14 cellular contexts compared by ENCODE assay signal in genomic region chr4:152997771-152998487, GRCh38.
A peak's percentile ranks its signal among the peaks of the same experiment; 100 is the strongest.
DNase-seq lines count a peak whose midpoint lies in the region; ATAC-seq, FAIRE-seq and TF ChIP-seq lines count a peak whose summit lies in the region.
"Had no signal": no experiment of that assay in that cellular context is flagged by ENCODE, and none has a peak within 500 bp of the region (broad histone marks: within the 10 kb centered on the region; RNA-seq: fewer than 3 reads in every experiment).

No MANE protein-coding gene starts in this region.

- CTCF ChIA-PET in K562 (lab: Yijun Ruan, JAX; ENCODE audit: low intra/inter-chr PET ratio): no interaction called here

- POLR2A ChIA-PET in K562 (lab: Yijun Ruan, JAX): no interaction called here

- in situ Hi-C loops in K562 (cut with MboI): no loop called here

- no peak overlapping the region for H3K4me3 ChIP-seq in K562

- H3K9me3 Mint-ChIP-seq in activated naive CD8-positive, alpha-beta T cell treated with anti-CD3 and anti-CD28 coated beads for 36 hours: no peaks in the 10 kb centered on the region
- H3K9me3 Mint-ChIP-seq: activated naive CD8-positive, alpha-beta T cell treated with anti-CD3 and anti-CD28 coated beads, Interleukin-2, amount 50 U/mL, for 24 hours had no signal

- H3K4me3 Mint-ChIP-seq in activated naive CD8-positive, alpha-beta T cell treated with anti-CD3 and anti-CD28 coated beads for 36 hours: no peak overlapping the region
- H3K4me3 Mint-ChIP-seq: activated naive CD8-positive, alpha-beta T cell treated with anti-CD3 and anti-CD28 coated beads, Interleukin-2, amount 50 U/mL, for 24 hours had no signal

- TF ChIP-seq POLR2A in K562 (conservative IDR thresholded peaks at IDR 0.05): no peak

- H3K27me3 ChIP-seq in K562 (ENCODE audit: control insufficient read depth in 2 of 2, insufficient read depth in 2 of 2, low read length in 2 of 2): peaks cover 31 to 76% of the 10 kb centered on the region in 2 experiments

- TF ChIP-seq EP300 in K562 (IDR thresholded peaks at IDR 0.05; ENCODE audit: low read length): no peak

- ATAC-seq in K562: no peak; the same call in 2 of the 3 replicates
- no peak for ATAC-seq in HG03045 (IDR thresholded peaks at IDR 0.05; ENCODE audit: unreplicated experiment)
- ATAC-seq: activated naive CD8-positive, alpha-beta T cell treated with anti-CD3 and anti-CD28 coated beads, Interleukin-2, amount 50 U/mL, for 24 hours had no signal

- H3K4me1 Mint-ChIP-seq in activated naive CD8-positive, alpha-beta T cell treated with anti-CD3 and anti-CD28 coated beads for 36 hours: no peaks in the 10 kb centered on the region
- H3K4me1 Mint-ChIP-seq: activated naive CD8-positive, alpha-beta T cell treated with anti-CD3 and anti-CD28 coated beads, Interleukin-2, amount 50 U/mL, for 24 hours had no signal

- no peak overlapping the region for H3K27ac Mint-ChIP-seq in activated naive CD8-positive, alpha-beta T cell treated with anti-CD3 and anti-CD28 coated beads for 36 hours
- H3K27ac Mint-ChIP-seq: activated naive CD8-positive, alpha-beta T cell treated with anti-CD3 and anti-CD28 coated beads, Interleukin-2, amount 50 U/mL, for 24 hours had no signal

- H3K79me2 ChIP-seq in K562 (ENCODE audit: control insufficient read depth, insufficient read depth, low read length): no peaks in the 10 kb centered on the region

- no peak for TF ChIP-seq RAD21 in K562 (CRISPR knock-in tag; conservative IDR thresholded peaks at IDR 0.05 in 1 of 2, IDR thresholded peaks at IDR 0.05 in 1 of 2)

- H4K20me1 ChIP-seq in K562 (replicated peaks; ENCODE audit: control insufficient read depth, insufficient read depth, low read length): no peaks in the 10 kb centered on the region

- no peaks in the 10 kb centered on the region for H3K36me3 ChIP-seq in K562 (ENCODE audit: control insufficient read depth, insufficient read depth, low read length)

- intact Hi-C loops in K562 (cut with micrococcal nuclease): no loop called here

- H3K36me3 Mint-ChIP-seq in activated naive CD8-positive, alpha-beta T cell treated with anti-CD3 and anti-CD28 coated beads for 36 hours: no peaks in the 10 kb centered on the region

- peak; percentile 5 for DNase-seq in stimulated activated CD4-positive, alpha-beta T cell treated with anti-CD3 and anti-CD28 coated beads, Interleukin-1b, Interleukin-23, amount 100 ng/mL, for 48 hours
- no peak for DNase-seq in stimulated activated CD4-positive, alpha-beta T cell treated with anti-CD3 and anti-CD28 coated beads, Interleukin-15, amount 100 ng/mL, for 24 hours
- DNase-seq in K562 (ENCODE audit: extremely low read depth in 1 of 4, low spot score in 3 of 4) (no peak), kidney tubule cell (ENCODE audit: low spot score) (peak; percentile 97), anterior cingulate cortex (lab: John Stamatoyannopoulos, UW) (no peak), UCSD-AML1 (lab: John Stamatoyannopoulos, UW; ENCODE audit: unreplicated experiment) (no peak)
- no peak for DNase-seq in activated naive CD8-positive, alpha-beta T cell treated with anti-CD3 and anti-CD28 coated beads for 36 hours
- DNase-seq: activated CD4-positive, CD25-positive, alpha-beta regulatory T cell treated with anti-CD3 and anti-CD28 coated beads, Interleukin-2, amount 50 U/mL, for 72 hours; activated naive CD8-positive, alpha-beta T cell treated with anti-CD3 and anti-CD28 coated beads, Interleukin-2, amount 50 U/mL, for 24 hours; Caco-2; GOT3; NCI-H2081 had no signal

- H3K27ac ChIP-seq in K562 (ENCODE audit: extremely low read depth, low read depth, low read length): no peak overlapping the region
- H3K27ac ChIP-seq: HL-60 had no signal

- TF ChIP-seq CTCF in K562 (IDR thresholded peaks at IDR 0.05 in 2 of 3, conservative IDR thresholded peaks at IDR 0.05 in 1 of 3; ENCODE audit: insufficient read depth in 2 of 3, low read depth in 1 of 3, low read length in 3 of 3): no peak

- H3K9ac ChIP-seq in K562 (ENCODE audit: insufficient read depth in 1 of 2, low read depth in 2 of 2, low read length in 2 of 2): no peak overlapping the region; a peak in 1 of 4 replicates

- WGBS in K562 (ENCODE audit: insufficient coverage, low coverage, missing lambda C conversion rate): 2% methylated on average over 17 of the region's 17 CpGs

- H3K27me3 Mint-ChIP-seq in activated naive CD8-positive, alpha-beta T cell treated with anti-CD3 and anti-CD28 coated beads for 36 hours: no peaks in the 10 kb centered on the region

- H3K9me1 ChIP-seq in K562 (ENCODE audit: control insufficient read depth, insufficient read depth, low read length): no peaks in the 10 kb centered on the region

- no peaks in the 10 kb centered on the region for H3K4me1 ChIP-seq in K562 (replicated peaks in 1 of 2; ENCODE audit: control insufficient read depth in 2 of 2, insufficient read depth in 2 of 2, low read length in 2 of 2)
- H3K4me1 ChIP-seq: Caco-2 had no signal

- FAIRE-seq in K562 (lab: Jason Lieb, UNC): no peak

- no peak overlapping the region for H3K4me2 ChIP-seq in K562 (ENCODE audit: insufficient read depth, low read length)

- H3K9me3 ChIP-seq in K562 (replicated peaks; ENCODE audit: control insufficient read depth, insufficient read depth, low read depth, low read length): no peaks in the 10 kb centered on the region
- H3K9me3 ChIP-seq: Caco-2 had no signal

- no peak overlapping the region for H2AFZ ChIP-seq in K562 (ENCODE audit: low read depth, low read length)

- BruUV-seq in K562 (replicated peaks; lab: Mats Ljungman, UMichigan): no TSS peak

TF ChIP-seq in K562, 482 proteins besides CTCF, POLR2A, EP300 and RAD21:
- TF ChIP-seq ZKSCAN1 (IDR thresholded peaks at IDR 0.05; ENCODE audit: low read depth, low read length) (peak; percentile 84), E2F6 (IDR thresholded peaks at IDR 0.05; ENCODE audit: borderline replicate concordance in 1 of 2, extremely low read depth in 1 of 2, insufficient read depth in 1 of 2, insufficient read length in 1 of 2, low read depth in 1 of 2, low read length in 1 of 2, poor library complexity in 1 of 2, severe bottlenecking in 1 of 2) (peak in 1 of 2 experiments; percentile 20), MLX (CRISPR knock-in tag; conservative IDR thresholded peaks at IDR 0.05) (no peak)
TF ChIP-seq in K562: peak in this region for 2.

Comparison
In these comparisons a context has a peak if more than half of its experiments do, and no peak if none do; other contexts are left out.
1. DNase-seq: peak in stimulated activated CD4-positive, alpha-beta T cell treated with anti-CD3 and anti-CD28 coated beads, Interleukin-1b, Interleukin-23, amount 100 ng/mL, for 48 hours (single experiment) and kidney tubule cell (single experiment); none in stimulated activated CD4-positive, alpha-beta T cell treated with anti-CD3 and anti-CD28 coated beads, Interleukin-15, amount 100 ng/mL, for 24 hours (single experiment), K562 (0 of 4), activated naive CD8-positive, alpha-beta T cell treated with anti-CD3 and anti-CD28 coated beads for 36 hours (single experiment), anterior cingulate cortex (0 of 58) and UCSD-AML1 (single experiment).